ENCODE assay signal across 15 cellular contexts in genomic region chr15:68347392-68347791, GRCh38.
DNase-seq lines count a peak whose midpoint lies in the region; ATAC-seq and TF ChIP-seq lines count a peak whose summit lies in the region.
"Had no signal": no experiment of that assay in that cellular context is flagged by ENCODE, and none has a peak within 500 bp of the region (broad histone marks: within the 10 kb centered on the region; RNA-seq: fewer than 3 reads in every experiment).

No MANE protein-coding gene starts in this region.

- no peak for ATAC-seq in GM21786 (IDR thresholded peaks at IDR 0.05; ENCODE audit: unreplicated experiment)
- ATAC-seq: activated CD8-positive, alpha-beta T cell treated with anti-CD3 and anti-CD28 coated beads, Interleukin-2, amount 10 ng/mL, durations not matched to agents 7 days and 5 days; stimulated activated memory B cell treated with anti-CD40 and anti-IgM and Interleukin-4, amounts not matched to agents 10 μg/mL and 1 μg/mL and 100 μg/mL, for 72 hours had no signal

- H3K4me3 ChIP-seq in adipocyte (ENCODE audit: low read length) (no peak overlapping the region), fibroblast of the aortic adventitia (ENCODE audit: low read depth, low read length) (no peak overlapping the region), skeletal muscle satellite cell (ENCODE audit: low read length) (no peak overlapping the region), HAP-1 (no peak overlapping the region)
- H3K4me3 ChIP-seq: SK-N-MC had no signal

- H3K9ac ChIP-seq in adipocyte (ENCODE audit: low read length) (no peak overlapping the region), skeletal muscle satellite cell (ENCODE audit: low read depth, low read length) (peak overlapping the region; percentile 66)

- in situ Hi-C loops in HAP-1 (cut with MboI; ENCODE audit: low sequenced_read_pairs) = no loop called here

- DNase-seq in HCEC 1CT (peak; percentile 36), adipocyte (ENCODE audit: low read depth) (peak; percentile 63), fibroblast of the aortic adventitia (ENCODE audit: low read depth) (peak; percentile 8), HAP-1 (ENCODE audit: low spot score in 2 of 2) (no peak), NAMALWA (ENCODE audit: low spot score) (no peak)
- DNase-seq: activated CD8-positive, alpha-beta T cell treated with anti-CD3 and anti-CD28 coated beads, Interleukin-2, amount 10 ng/mL, durations not matched to agents 7 days and 5 days; DND-41; foreskin melanocyte; NCI-H1105 treated with DMSO at 0.1 percent for 48 hours; NCI-H226; occipital lobe had no signal

- H3K9me3 ChIP-seq in adipocyte (ENCODE audit: control insufficient read depth, low read length) (no peaks in the 10 kb centered on the region), skeletal muscle satellite cell (replicated peaks; ENCODE audit: low read length) (no peaks in the 10 kb centered on the region), HAP-1 (no peaks in the 10 kb centered on the region)

- H3K4me2 ChIP-seq in skeletal muscle satellite cell (ENCODE audit: low read length) = peak overlapping the region; percentile 54

- TF ChIP-seq CTCF in fibroblast of the aortic adventitia (IDR thresholded peaks at IDR 0.05; ENCODE audit: insufficient read depth, low read length) = no peak

- no peaks in the 10 kb centered on the region for H3K36me3 ChIP-seq in adipocyte (ENCODE audit: control insufficient read depth, insufficient read depth, low read length, severe bottlenecking)
- H3K36me3 ChIP-seq in skeletal muscle satellite cell (ENCODE audit: insufficient read depth, low read length) = no peaks in the 10 kb centered on the region
- no peaks in the 10 kb centered on the region for H3K36me3 ChIP-seq in HAP-1 (replicated peaks)

- no peaks in the 10 kb centered on the region for H3K27me3 ChIP-seq in adipocyte (replicated peaks; ENCODE audit: control insufficient read depth, insufficient read depth, low read length)
- H3K27me3 ChIP-seq in skeletal muscle satellite cell (ENCODE audit: control insufficient read depth, insufficient read depth, low read length) = no peaks in the 10 kb centered on the region
- H3K27me3 ChIP-seq in HAP-1 (ENCODE audit: low read depth) = peaks cover 7% of the 10 kb centered on the region; the same call in 1 of the 2 replicates

- H3K4me1 ChIP-seq in adipocyte (ENCODE audit: control insufficient read depth, insufficient read depth, low read length) (peaks cover 12% of the 10 kb centered on the region), skeletal muscle satellite cell (ENCODE audit: control insufficient read depth, insufficient read depth, low read length) (peaks cover 32% of the 10 kb centered on the region), HAP-1 (no peaks in the 10 kb centered on the region)

Comparison
In these comparisons a context has a peak if more than half of its experiments do, and no peak if none do; other contexts are left out.
1. DNase-seq: peak in HCEC 1CT (single experiment), adipocyte (single experiment) and fibroblast of the aortic adventitia (single experiment); none in HAP-1 (0 of 2) and NAMALWA (single experiment).